ENCODE assay signal across 25 cellular contexts in genomic region chr1:16451868-16452528, GRCh38. TPM values are rescaled to one million over a fixed set of nuclear protein-coding genes. Genes with fewer than 3 reads are reported as not detected.
DNase-seq lines count a peak whose midpoint lies in the region; ATAC-seq and TF ChIP-seq lines count a peak whose summit lies in the region.
"Had no signal": no experiment of that assay in that cellular context is flagged by ENCODE, and none has a peak within 500 bp of the region (broad histone marks: within the 10 kb centered on the region; RNA-seq: fewer than 3 reads in every experiment).

No MANE protein-coding gene starts in this region.

- no peak for DNase-seq in activated T-cell treated with anti-CD3 and anti-CD28 coated beads, Interleukin-2, amount 50 U/mL, for 72 hours
- DNase-seq in activated T-cell treated with anti-CD3 and anti-CD28 coated beads, Interleukin-2, amount 50 U/mL, for 1 hour = no peak
- peak; percentile 18 for DNase-seq in activated naive CD8-positive, alpha-beta T cell treated with anti-CD3 and anti-CD28 coated beads, Interleukin-2, amount 10 ng/mL, durations not matched to agents 7 days and 5 days
- DNase-seq in NCI-H1436 (lab: John Stamatoyannopoulos, UW) = no peak
- DNase-seq in NCI-H128 (lab: John Stamatoyannopoulos, UW; ENCODE audit: unreplicated experiment) = no peak
- DNase-seq: activated gamma-delta T cell treated with Interleukin-2 at 50 U/mL for 16 hours; cortex of kidney; DMS153; H7; kidney glomerular epithelial cell; mesendoderm; NCI-H2029; spleen; stimulated activated CD8-positive, alpha-beta memory T cell treated with anti-CD3 and anti-CD28 coated beads, Interleukin-4, amount 100 ng/mL, for 48 hours had no signal

- no peaks in the 10 kb centered on the region for H3K9me3 Mint-ChIP-seq in activated T-cell treated with anti-CD3 and anti-CD28 coated beads, Interleukin-2, amount 50 U/mL, for 72 hours
- no peaks in the 10 kb centered on the region for H3K9me3 Mint-ChIP-seq in activated naive CD8-positive, alpha-beta T cell treated with anti-CD3 and anti-CD28 coated beads, Interleukin-2, amount 10 ng/mL, durations not matched to agents 7 days and 5 days
- H3K9me3 Mint-ChIP-seq in stimulated activated memory B cell treated with anti-CD40 and anti-IgM and Interleukin-4, amounts not matched to agents 10 μg/mL and 1 μg/mL and 100 μg/mL, for 72 hours = no peaks in the 10 kb centered on the region
- H3K9me3 Mint-ChIP-seq: nephron had no signal

- POLR2A ChIA-PET in activated naive CD8-positive, alpha-beta T cell treated with anti-CD3 and anti-CD28 coated beads, Interleukin-2, amount 10 ng/mL, durations not matched to agents 7 days and 5 days (lab: Charles Lee) = interaction anchor here (0.6 kb wide), 1 partner anchor 8 kb away, joined by 4 read pairs; no protein-coding TSS in a partner anchor

- TF ChIP-seq POLR2A in GM19193 (IDR thresholded peaks at IDR 0.05; ENCODE audit: extremely low read depth, insufficient read depth, insufficient read length) = peak; percentile 27

- no peak overlapping the region for H3K4me3 Mint-ChIP-seq in activated T-cell treated with anti-CD3 and anti-CD28 coated beads, Interleukin-2, amount 50 U/mL, for 72 hours
- no peak overlapping the region for H3K4me3 Mint-ChIP-seq in activated naive CD8-positive, alpha-beta T cell treated with anti-CD3 and anti-CD28 coated beads, Interleukin-2, amount 10 ng/mL, durations not matched to agents 7 days and 5 days
- peak overlapping the region; percentile 47 for H3K4me3 Mint-ChIP-seq in stimulated activated memory B cell treated with anti-CD40 and anti-IgM and Interleukin-4, amounts not matched to agents 10 μg/mL and 1 μg/mL and 100 μg/mL, for 72 hours
- H3K4me3 Mint-ChIP-seq: brain, CD14-positive monocyte, nephron had no signal

- peaks cover 14 to 24% of the 10 kb centered on the region in 2 donors for H3K36me3 Mint-ChIP-seq in activated T-cell treated with anti-CD3 and anti-CD28 coated beads, Interleukin-2, amount 50 U/mL, for 72 hours (ENCODE audit: insufficient read depth in 2 of 2)
- H3K36me3 Mint-ChIP-seq in activated naive CD8-positive, alpha-beta T cell treated with anti-CD3 and anti-CD28 coated beads, Interleukin-2, amount 10 ng/mL, durations not matched to agents 7 days and 5 days = peaks cover 28% of the 10 kb centered on the region
- peaks cover 63% of the 10 kb centered on the region for H3K36me3 Mint-ChIP-seq in stimulated activated memory B cell treated with anti-CD40 and anti-IgM and Interleukin-4, amounts not matched to agents 10 μg/mL and 1 μg/mL and 100 μg/mL, for 72 hours

- no peaks in the 10 kb centered on the region for H3K27me3 Mint-ChIP-seq in activated T-cell treated with anti-CD3 and anti-CD28 coated beads, Interleukin-2, amount 50 U/mL, for 72 hours (ENCODE audit: low read depth)
- H3K27me3 Mint-ChIP-seq in activated naive CD8-positive, alpha-beta T cell treated with anti-CD3 and anti-CD28 coated beads, Interleukin-2, amount 10 ng/mL, durations not matched to agents 7 days and 5 days = no peaks in the 10 kb centered on the region
- H3K27me3 Mint-ChIP-seq in stimulated activated memory B cell treated with anti-CD40 and anti-IgM and Interleukin-4, amounts not matched to agents 10 μg/mL and 1 μg/mL and 100 μg/mL, for 72 hours = no peaks in the 10 kb centered on the region
- H3K27me3 Mint-ChIP-seq: brain had no signal

- peaks cover 22% of the 10 kb centered on the region for H3K4me1 Mint-ChIP-seq in activated T-cell treated with anti-CD3 and anti-CD28 coated beads, Interleukin-2, amount 50 U/mL, for 72 hours (ENCODE audit: low read depth)
- H3K4me1 Mint-ChIP-seq in activated naive CD8-positive, alpha-beta T cell treated with anti-CD3 and anti-CD28 coated beads, Interleukin-2, amount 10 ng/mL, durations not matched to agents 7 days and 5 days = peaks cover 11% of the 10 kb centered on the region
- H3K4me1 Mint-ChIP-seq in stimulated activated memory B cell treated with anti-CD40 and anti-IgM and Interleukin-4, amounts not matched to agents 10 μg/mL and 1 μg/mL and 100 μg/mL, for 72 hours = peaks cover 56% of the 10 kb centered on the region
- H3K4me1 Mint-ChIP-seq: brain, CD14-positive monocyte, nephron had no signal

- H3K27ac Mint-ChIP-seq in activated T-cell treated with anti-CD3 and anti-CD28 coated beads, Interleukin-2, amount 50 U/mL, for 72 hours = peak overlapping the region; percentile 1
- H3K27ac Mint-ChIP-seq in activated naive CD8-positive, alpha-beta T cell treated with anti-CD3 and anti-CD28 coated beads, Interleukin-2, amount 10 ng/mL, durations not matched to agents 7 days and 5 days = no peak overlapping the region
- peak overlapping the region; percentile 81 for H3K27ac Mint-ChIP-seq in stimulated activated memory B cell treated with anti-CD40 and anti-IgM and Interleukin-4, amounts not matched to agents 10 μg/mL and 1 μg/mL and 100 μg/mL, for 72 hours
- H3K27ac Mint-ChIP-seq: nephron had no signal

- no peak for ATAC-seq in activated T-cell treated with anti-CD3 and anti-CD28 coated beads, Interleukin-2, amount 50 U/mL, for 72 hours (replicated peaks in 1 of 2)
- no peak for ATAC-seq in activated naive CD8-positive, alpha-beta T cell treated with anti-CD3 and anti-CD28 coated beads, Interleukin-2, amount 10 ng/mL, durations not matched to agents 7 days and 5 days (ENCODE audit: low read depth)
- peak; percentile 85 for ATAC-seq in stimulated activated memory B cell treated with anti-CD40 and anti-IgM and Interleukin-4, amounts not matched to agents 10 μg/mL and 1 μg/mL and 100 μg/mL, for 72 hours
- no peak for ATAC-seq in HG03095 (IDR thresholded peaks at IDR 0.05; ENCODE audit: unreplicated experiment)

RNA-seq across cellular contexts. Expression of gene NECAP2, which starts 11.5 kb away (rescaled TPM):
- total RNA-seq in activated T-cell treated with anti-CD3 and anti-CD28 coated beads, Interleukin-2, amount 50 U/mL, for 72 hours = 10 to 100 TPM; 80.4 to 84.5 TPM
- 100 to 1,000 TPM; 110 to 111 TPM for total RNA-seq in activated naive CD8-positive, alpha-beta T cell treated with anti-CD3 and anti-CD28 coated beads, Interleukin-2, amount 10 ng/mL, durations not matched to agents 7 days and 5 days

RNA-seq across cellular contexts. Expression of gene SPATA21, which starts 14.8 kb away (rescaled TPM):
- total RNA-seq in activated T-cell treated with anti-CD3 and anti-CD28 coated beads, Interleukin-2, amount 50 U/mL, for 72 hours = not detected
- total RNA-seq in activated naive CD8-positive, alpha-beta T cell treated with anti-CD3 and anti-CD28 coated beads, Interleukin-2, amount 10 ng/mL, durations not matched to agents 7 days and 5 days = not detected
- total RNA-seq: A673; activated CD8-positive, alpha-beta memory T cell treated with anti-CD3 and anti-CD28 coated beads for 36 hours; H7; NCI-H460; pulmonary artery endothelial cell; thoracic aorta had no signal
